1 cellular context compared by ENCODE assay signal in genomic region chr3:180918542-180918941, GRCh38.
TF ChIP-seq lines count a peak whose summit lies in the region.

No MANE protein-coding gene starts in this region.

TF ChIP-seq in GM23338, 12 proteins besides CTCF, POLR2A, EP300 and RAD21:
- TF ChIP-seq ZNF462 (CRISPR knock-in tag; IDR thresholded peaks at IDR 0.05) (no peak), ETS1 (IDR thresholded peaks at IDR 0.05) (no peak), JUNB (IDR thresholded peaks at IDR 0.05; ENCODE audit: unreplicated experiment) (no peak), EZH2 (IDR thresholded peaks at IDR 0.05; ENCODE audit: low read depth, unreplicated experiment) (no peak), POLR2AphosphoS5 (IDR thresholded peaks at IDR 0.05; ENCODE audit: low read depth) (no peak), CREB1 (CRISPR knock-in tag; IDR thresholded peaks at IDR 0.05; ENCODE audit: low read depth) (no peak), ZNF114 (CRISPR knock-in tag; IDR thresholded peaks at IDR 0.05) (no peak)
